In genomic region chr9:16419124-16419523, GRCh38 we compare ENCODE assay signal across 35 cellular contexts.
"Had no signal": no experiment of that assay in that cellular context is flagged by ENCODE, and none has a peak within 500 bp of the region (broad histone marks: within the 10 kb centered on the region; RNA-seq: fewer than 3 reads in every experiment).

No MANE protein-coding gene starts in this region.

- H3K27me3 ChIP-seq: adrenal gland had no signal

- H3K4me3 ChIP-seq: adrenal gland, cardiac muscle cell had no signal

- H3K36me3 ChIP-seq: adrenal gland, cardiac muscle cell had no signal

- H3K36me3 Mint-ChIP-seq: activated CD4-positive, alpha-beta memory T cell treated with anti-CD3 and anti-CD28 coated beads for 36 hours; activated naive CD4-positive, alpha-beta T cell treated with anti-CD3 and anti-CD28 coated beads, Interleukin-2, amount 50 U/mL, for 72 hours; activated naive CD8-positive, alpha-beta T cell treated with anti-CD3 and anti-CD28 coated beads for 36 hours; brain had no signal

- H3K27me3 Mint-ChIP-seq: activated B cell treated with CpG ODN at 0.5 μM for 24 hours; activated CD4-positive, alpha-beta memory T cell treated with anti-CD3 and anti-CD28 coated beads for 36 hours; activated CD4-positive, alpha-beta T cell treated with anti-CD3 and anti-CD28 coated beads, Interleukin-2, amount 10 ng/mL, durations not matched to agents 24 days and 14 days; activated CD8-positive, alpha-beta T cell treated with anti-CD3 and anti-CD28 coated beads for 36 hours; activated T-helper 17 cell treated with anti-CD3 and anti-CD28 coated beads, Interleukin-2, amount 50 U/mL, for 72 hours; central memory CD8-positive, alpha-beta T cell had no signal

- H3K4me1 ChIP-seq: adrenal gland had no signal

- H3K9me3 ChIP-seq: adrenal gland had no signal

- H3K9me3 Mint-ChIP-seq: activated B cell treated with CpG ODN at 0.5 μM for 24 hours; activated CD4-positive, alpha-beta T cell treated with anti-CD3 and anti-CD28 coated beads, Interleukin-2, amount 10 ng/mL, durations not matched to agents 24 days and 14 days; activated CD8-positive, alpha-beta T cell treated with anti-CD3 and anti-CD28 coated beads for 36 hours; activated naive CD4-positive, alpha-beta T cell treated with anti-CD3 and anti-CD28 coated beads for 36 hours; activated naive CD8-positive, alpha-beta T cell treated with anti-CD3 and anti-CD28 coated beads for 36 hours; activated T-helper 1 cell treated with anti-CD3 and anti-CD28 coated beads, Interleukin-12 subunit alpha, Interleukin-12 subunit beta, Interleukin-2, Interleukin-4 antibody, amounts not matched to agents 30 ng/mL and 10 ng/mL and 1 ng/mL, durations not matched to agents 14 hours and 24 hours and 36 hours; brain; T-helper 1 cell treated with Interleukin-12 subunit alpha and Interleukin-12 subunit beta and Interleukin-4 antibody, amounts not matched to agents 30 μg/mL and 1 μg/mL, for 36 hours; T-helper 2 cell treated with Interferon-gamma antibody and Interleukin-4, amounts not matched to agents 5 μg/mL and 100 μg/mL, for 36 hours had no signal

- H3K4me1 Mint-ChIP-seq: activated B cell treated with CpG ODN at 0.5 μM for 24 hours; activated CD4-positive, alpha-beta T cell treated with anti-CD3 and anti-CD28 coated beads, Interleukin-2, amount 10 ng/mL, durations not matched to agents 24 days and 14 days; activated naive CD8-positive, alpha-beta T cell treated with anti-CD3 and anti-CD28 coated beads for 36 hours; activated T-helper 17 cell treated with anti-CD3 and anti-CD28 coated beads, Interleukin-2, amount 50 U/mL, for 72 hours; central memory CD8-positive, alpha-beta T cell had no signal

- H3K4me3 Mint-ChIP-seq: activated B cell treated with CpG ODN at 0.5 μM for 24 hours; activated CD4-positive, alpha-beta memory T cell treated with anti-CD3 and anti-CD28 coated beads for 36 hours; activated CD4-positive, alpha-beta T cell treated with anti-CD3 and anti-CD28 coated beads, Interleukin-2, amount 10 ng/mL, durations not matched to agents 24 days and 14 days; activated CD8-positive, alpha-beta T cell treated with anti-CD3 and anti-CD28 coated beads for 36 hours; activated naive CD4-positive, alpha-beta T cell treated with anti-CD3 and anti-CD28 coated beads for 36 hours; activated naive CD8-positive, alpha-beta T cell treated with anti-CD3 and anti-CD28 coated beads for 36 hours; activated T-cell treated with anti-CD3 and anti-CD28 coated beads, Interleukin-2, amount 50 U/mL, for 4 hours; activated T-cell treated with anti-CD3 and anti-CD28 coated beads, Interleukin-2, amount 50 U/mL, for 72 hours; activated T-helper 1 cell treated with anti-CD3 and anti-CD28 coated beads, Interleukin-12 subunit alpha, Interleukin-12 subunit beta, Interleukin-2, Interleukin-4 antibody, amounts not matched to agents 30 ng/mL and 10 ng/mL and 1 ng/mL, durations not matched to agents 14 hours and 24 hours and 36 hours; activated T-helper 17 cell treated with anti-CD3 and anti-CD28 coated beads, Interleukin-2, amount 50 U/mL, for 72 hours; brain; central memory CD8-positive, alpha-beta T cell; T-helper 1 cell treated with Interleukin-12 subunit alpha and Interleukin-12 subunit beta and Interleukin-4 antibody, amounts not matched to agents 30 μg/mL and 1 μg/mL, for 36 hours; T-helper 2 cell treated with Interferon-gamma antibody and Interleukin-4, amounts not matched to agents 5 μg/mL and 100 μg/mL, for 36 hours had no signal

- ATAC-seq: activated CD8-positive, alpha-beta T cell treated with anti-CD3 and anti-CD28 coated beads for 36 hours; activated naive CD4-positive, alpha-beta T cell treated with anti-CD3 and anti-CD28 coated beads, Interleukin-2, amount 50 U/mL, for 72 hours; activated T-cell treated with anti-CD3 and anti-CD28 coated beads, Interleukin-2, amount 50 U/mL, for 4 hours; activated T-cell treated with anti-CD3 and anti-CD28 coated beads, Interleukin-2, amount 50 U/mL, for 72 hours; activated T-helper 17 cell treated with anti-CD3 and anti-CD28 coated beads, Interleukin-2, amount 50 U/mL, for 72 hours had no signal

- H3K27ac Mint-ChIP-seq: activated B cell treated with CpG ODN at 0.5 μM for 24 hours; activated CD4-positive, alpha-beta memory T cell treated with anti-CD3 and anti-CD28 coated beads for 36 hours; activated CD4-positive, alpha-beta T cell treated with anti-CD3 and anti-CD28 coated beads, Interleukin-2, amount 10 ng/mL, durations not matched to agents 24 days and 14 days; activated CD8-positive, alpha-beta T cell treated with anti-CD3 and anti-CD28 coated beads for 36 hours; activated naive CD4-positive, alpha-beta T cell treated with anti-CD3 and anti-CD28 coated beads for 36 hours; activated naive CD4-positive, alpha-beta T cell treated with anti-CD3 and anti-CD28 coated beads, Interleukin-2, amount 50 U/mL, for 72 hours; activated naive CD8-positive, alpha-beta T cell treated with anti-CD3 and anti-CD28 coated beads for 36 hours; activated T-cell treated with anti-CD3 and anti-CD28 coated beads, Interleukin-2, amount 50 U/mL, for 72 hours; activated T-helper 1 cell treated with anti-CD3 and anti-CD28 coated beads, Interleukin-12 subunit alpha, Interleukin-12 subunit beta, Interleukin-2, Interleukin-4 antibody, amounts not matched to agents 30 ng/mL and 10 ng/mL and 1 ng/mL, durations not matched to agents 14 hours and 24 hours and 36 hours; activated T-helper 17 cell treated with anti-CD3 and anti-CD28 coated beads, Interleukin-2, amount 50 U/mL, for 72 hours; brain; T-helper 1 cell treated with Interleukin-12 subunit alpha and Interleukin-12 subunit beta and Interleukin-4 antibody, amounts not matched to agents 30 μg/mL and 1 μg/mL, for 36 hours; T-helper 2 cell treated with Interferon-gamma antibody and Interleukin-4, amounts not matched to agents 5 μg/mL and 100 μg/mL, for 36 hours had no signal

- H3K27ac ChIP-seq: adrenal gland, cardiac muscle cell, VCaP had no signal

- DNase-seq: activated B cell treated with CpG ODN at 0.5 μM for 24 hours; activated CD4-positive, alpha-beta memory T cell treated with anti-CD3 and anti-CD28 coated beads for 36 hours; activated CD4-positive, alpha-beta T cell treated with anti-CD3 and anti-CD28 coated beads for 4 hours; activated CD4-positive, alpha-beta T cell treated with anti-CD3 and anti-CD28 coated beads, Interleukin-2, amount 10 ng/mL, durations not matched to agents 24 days and 14 days; activated CD4-positive, alpha-beta T cell treated with anti-CD3 and anti-CD28 coated beads, Interleukin-2, amount 50 U/mL, for 1 hour; activated CD4-positive, alpha-beta T cell treated with anti-CD3 and anti-CD28 coated beads, Interleukin-2, amount 50 U/mL, for 4 hours; activated CD4-positive, CD25-positive, alpha-beta regulatory T cell treated with anti-CD3 and anti-CD28 coated beads, Interleukin-2, amount 50 U/mL, for 72 hours; activated CD8-positive, alpha-beta memory T cell treated with anti-CD3 and anti-CD28 coated beads, Interleukin-2, amount 50 U/mL, for 4 hours; activated CD8-positive, alpha-beta T cell treated with anti-CD3 and anti-CD28 coated beads for 36 hours; activated effector memory CD4-positive, alpha-beta T cell treated with anti-CD3 and anti-CD28 coated beads, Interleukin-2, amount 50 U/mL, for 16 hours; activated gamma-delta T cell treated with Interleukin-2 at 50 U/mL for 16 hours; activated naive CD4-positive, alpha-beta T cell; activated naive CD4-positive, alpha-beta T cell treated with anti-CD3 and anti-CD28 coated beads for 36 hours; activated naive CD4-positive, alpha-beta T cell treated with anti-CD3 and anti-CD28 coated beads, Interleukin-2, amount 50 U/mL, for 16 hours; activated naive CD8-positive, alpha-beta T cell treated with anti-CD3 and anti-CD28 coated beads for 36 hours; activated T-cell treated with anti-CD3 and anti-CD28 coated beads for 4 hours; activated T-cell treated with anti-CD3 and anti-CD28 coated beads, Interleukin-2, amount 50 U/mL, for 1 hour; activated T-cell treated with anti-CD3 and anti-CD28 coated beads, Interleukin-2, amount 50 U/mL, for 4 hours; activated T-cell treated with anti-CD3 and anti-CD28 coated beads, Interleukin-2, amount 50 U/mL, for 72 hours; adrenal gland; amniotic stem cell; aorta; caudate nucleus; T-helper 1 cell; T-helper 2 cell; T-helper 9 cell had no signal
